In genomic region chr19:19171821-19172532, GRCh38 we compare ENCODE assay signal across 14 cellular contexts. TPM values are rescaled to one million over a fixed set of nuclear protein-coding genes. Genes with fewer than 3 reads are reported as not detected.
DNase-seq lines count a peak whose midpoint lies in the region; ATAC-seq, FAIRE-seq and TF ChIP-seq lines count a peak whose summit lies in the region.
"Had no signal": no experiment of that assay in that cellular context is flagged by ENCODE, and none has a peak within 500 bp of the region (broad histone marks: within the 10 kb centered on the region; RNA-seq: fewer than 3 reads in every experiment).

No MANE protein-coding gene starts in this region.

- 51% methylated on average over 8 of the region's 8 CpGs for WGBS in right cardiac atrium

- H4K20me1 ChIP-seq in DOHH2 (ENCODE audit: control insufficient read depth, insufficient read depth, low read depth, low read length): no peaks in the 10 kb centered on the region; the same call in 1 of the 2 replicates
- H4K20me1 ChIP-seq in SU-DHL-6 (ENCODE audit: low read depth, low read length): no peaks in the 10 kb centered on the region

- FAIRE-seq in HTR-8/SVneo (lab: Jason Lieb, UNC): no peak
- FAIRE-seq: D721Med had no signal

- H3K79me2 ChIP-seq in DOHH2 (ENCODE audit: control insufficient read depth, low read length) (peaks cover 49% of the 10 kb centered on the region), SU-DHL-6 (ENCODE audit: insufficient read depth, low read length) (peaks cover 31% of the 10 kb centered on the region)

- peaks cover 54% of the 10 kb centered on the region for H3K4me1 ChIP-seq in DOHH2 (ENCODE audit: control insufficient read depth, low read length)
- no peaks in the 10 kb centered on the region for H3K4me1 ChIP-seq in right cardiac atrium (ENCODE audit: control insufficient read depth, insufficient read depth, low read length)

- intact Hi-C loops in right cardiac atrium (cut with DNase I): no loop called here

- TF ChIP-seq CTCF in DOHH2 (IDR thresholded peaks at IDR 0.05; ENCODE audit: low read depth, low read length, poor library complexity, severe bottlenecking): no peak
- TF ChIP-seq CTCF in SU-DHL-6 (IDR thresholded peaks at IDR 0.05; ENCODE audit: insufficient read depth, low read length, poor library complexity, severe bottlenecking): no peak

- H3K36me3 ChIP-seq in DOHH2 (ENCODE audit: control insufficient read depth, low read length): peaks cover 28% of the 10 kb centered on the region
- H3K36me3 ChIP-seq in SU-DHL-6 (ENCODE audit: low read length): peaks cover 4% of the 10 kb centered on the region

- DNase-seq in HTR-8/SVneo (ENCODE audit: insufficient read length, low spot score): peak; percentile 50
- DNase-seq in left lobe of liver (ENCODE audit: low spot score): no peak
- DNase-seq in NCI-H2227 treated with DMSO at 0.1 percent for 48 hours (lab: John Stamatoyannopoulos, UW): no peak
- DNase-seq in occipital lobe (lab: John Stamatoyannopoulos, UW): no peak
- no peak for DNase-seq in right cardiac atrium
- DNase-seq: activated CD8-positive, alpha-beta memory T cell treated with anti-CD3 and anti-CD28 coated beads, Interleukin-2, amount 50 U/mL, for 48 hours; caudate nucleus; GOT3; NCI-H1694 treated with DMSO at 0.1 percent for 48 hours; spleen had no signal

- peak overlapping the region; percentile 97 for H3K27ac ChIP-seq in DOHH2 (ENCODE audit: low read depth, low read length)
- H3K27ac ChIP-seq in SU-DHL-6 (ENCODE audit: low read depth, low read length): peak overlapping the region; percentile 92
- H3K27ac ChIP-seq in right cardiac atrium (ENCODE audit: low read length): no peak overlapping the region

- peak overlapping the region; percentile 91 for H3K4me2 ChIP-seq in DOHH2 (ENCODE audit: low read length)
- H3K4me2 ChIP-seq in SU-DHL-6 (ENCODE audit: low read depth, low read length, poor library complexity, severe bottlenecking): peak overlapping the region; percentile 71

- peak overlapping the region; percentile 45 for H3K4me3 ChIP-seq in DOHH2 (ENCODE audit: low read length)
- no peak overlapping the region for H3K4me3 ChIP-seq in SU-DHL-6 (ENCODE audit: insufficient read depth, low read length, poor library complexity, severe bottlenecking)
- H3K4me3 ChIP-seq in right cardiac atrium (ENCODE audit: low read length): no peak overlapping the region
- H3K4me3 ChIP-seq: spleen had no signal

- ATAC-seq in left lobe of liver (peak; percentile 56), GM18517 (IDR thresholded peaks at IDR 0.05; ENCODE audit: unreplicated experiment) (no peak), right cardiac atrium (no peak)

- peak overlapping the region; percentile 94 for H3K9ac ChIP-seq in SU-DHL-6 (ENCODE audit: low read length)

- H3K27me3 ChIP-seq in DOHH2 (ENCODE audit: control insufficient read depth, low read length): no peaks in the 10 kb centered on the region
- H3K27me3 ChIP-seq in SU-DHL-6 (ENCODE audit: low read length): no peaks in the 10 kb centered on the region
- no peaks in the 10 kb centered on the region for H3K27me3 ChIP-seq in right cardiac atrium (ENCODE audit: control insufficient read depth, insufficient read depth)

- no peak overlapping the region for H2AFZ ChIP-seq in SU-DHL-6 (ENCODE audit: low read depth, low read length, severe bottlenecking)

- H3K9me3 ChIP-seq in DOHH2 (ENCODE audit: control insufficient read depth, insufficient read depth, low read length) (no peaks in the 10 kb centered on the region), SU-DHL-6 (ENCODE audit: insufficient read depth, low read length) (no peaks in the 10 kb centered on the region), right cardiac atrium (ENCODE audit: control insufficient read depth, low read length) (no peaks in the 10 kb centered on the region)
- H3K9me3 ChIP-seq: spleen had no signal

- H3F3A ChIP-seq in DOHH2 (ENCODE audit: control insufficient read depth, insufficient read depth) (peaks cover 9% of the 10 kb centered on the region), SU-DHL-6 (ENCODE audit: insufficient read depth) (peaks cover 40% of the 10 kb centered on the region)

- H3K9me2 ChIP-seq in DOHH2 (replicated peaks; ENCODE audit: control insufficient read depth, low read length) (no peaks in the 10 kb centered on the region), SU-DHL-6 (replicated peaks; ENCODE audit: insufficient read depth, low read length) (no peaks in the 10 kb centered on the region)

RNA-seq across cellular contexts. Expression of gene MEF2B, which starts 1.9 kb away (rescaled TPM):
- total RNA-seq in left lobe of liver (2.8 TPM), occipital lobe (not detected), right cardiac atrium (1 to 10 TPM in 1 of 4 donors, under 1 TPM in 3; 0.42 to 1.1 (median 0.47) TPM)
- 0.23 TPM for polyA plus RNA-seq in right cardiac atrium

RNA-seq across cellular contexts. Expression of gene BORCS8, which starts 20.0 kb away (rescaled TPM):
- total RNA-seq in left lobe of liver (13.3 TPM), occipital lobe (14.5 TPM), right cardiac atrium (10 to 100 TPM; 27.5 to 33.2 (median 31.3) TPM)
- polyA plus RNA-seq in right cardiac atrium: 30.3 TPM

RNA-seq across cellular contexts. Expression of gene RFXANK, which starts 20.1 kb away (rescaled TPM):
- total RNA-seq in left lobe of liver (20.8 TPM), occipital lobe (14.5 TPM), right cardiac atrium (10 to 100 TPM; 35.2 to 46.1 (median 44.7) TPM)
- polyA plus RNA-seq in right cardiac atrium: 55.0 TPM

RNA-seq across cellular contexts. Expression of gene NR2C2AP, which starts 31.2 kb away (rescaled TPM):
- 3.5 TPM for total RNA-seq in left lobe of liver
- total RNA-seq in occipital lobe: 12.6 TPM
- total RNA-seq in right cardiac atrium: 1 to 10 TPM; 6.4 to 10.0 (median 6.7) TPM
- polyA plus RNA-seq in right cardiac atrium: 8.1 TPM

RNA-seq across cellular contexts. Expression of gene TMEM161A, which starts 33.7 kb away (rescaled TPM):
- total RNA-seq in left lobe of liver (24.9 TPM), occipital lobe (6.2 TPM), right cardiac atrium (10 to 100 TPM; 14.0 to 27.0 (median 21.0) TPM)
- 19.5 TPM for polyA plus RNA-seq in right cardiac atrium
